2 cellular contexts compared by ENCODE assay signal in the genomic region with DNA sequence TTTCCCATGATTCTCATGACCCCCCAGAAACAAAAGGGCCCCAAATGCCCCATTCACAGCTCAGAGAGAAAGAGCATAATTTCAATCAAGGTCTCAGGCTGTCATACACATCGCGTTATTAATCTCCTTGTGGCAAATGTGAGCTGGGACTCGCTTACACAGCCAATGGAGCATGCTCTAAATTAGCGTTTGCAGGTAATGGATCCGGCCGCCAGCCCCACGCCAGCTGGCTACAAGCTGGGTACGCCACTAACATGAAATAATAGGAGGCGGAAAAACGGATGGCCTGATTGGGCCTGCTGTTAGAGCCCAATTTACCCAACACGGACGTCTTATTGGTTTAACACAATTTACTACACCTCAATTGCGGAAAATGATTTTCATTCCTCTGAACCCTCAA.
TF ChIP-seq lines count a peak whose summit lies in the region.

No MANE protein-coding gene starts in this region.

TF ChIP-seq in SK-N-SH, 30 proteins besides CTCF, POLR2A, EP300 and RAD21 (continued from another document):
- TF ChIP-seq, protein P1, sequence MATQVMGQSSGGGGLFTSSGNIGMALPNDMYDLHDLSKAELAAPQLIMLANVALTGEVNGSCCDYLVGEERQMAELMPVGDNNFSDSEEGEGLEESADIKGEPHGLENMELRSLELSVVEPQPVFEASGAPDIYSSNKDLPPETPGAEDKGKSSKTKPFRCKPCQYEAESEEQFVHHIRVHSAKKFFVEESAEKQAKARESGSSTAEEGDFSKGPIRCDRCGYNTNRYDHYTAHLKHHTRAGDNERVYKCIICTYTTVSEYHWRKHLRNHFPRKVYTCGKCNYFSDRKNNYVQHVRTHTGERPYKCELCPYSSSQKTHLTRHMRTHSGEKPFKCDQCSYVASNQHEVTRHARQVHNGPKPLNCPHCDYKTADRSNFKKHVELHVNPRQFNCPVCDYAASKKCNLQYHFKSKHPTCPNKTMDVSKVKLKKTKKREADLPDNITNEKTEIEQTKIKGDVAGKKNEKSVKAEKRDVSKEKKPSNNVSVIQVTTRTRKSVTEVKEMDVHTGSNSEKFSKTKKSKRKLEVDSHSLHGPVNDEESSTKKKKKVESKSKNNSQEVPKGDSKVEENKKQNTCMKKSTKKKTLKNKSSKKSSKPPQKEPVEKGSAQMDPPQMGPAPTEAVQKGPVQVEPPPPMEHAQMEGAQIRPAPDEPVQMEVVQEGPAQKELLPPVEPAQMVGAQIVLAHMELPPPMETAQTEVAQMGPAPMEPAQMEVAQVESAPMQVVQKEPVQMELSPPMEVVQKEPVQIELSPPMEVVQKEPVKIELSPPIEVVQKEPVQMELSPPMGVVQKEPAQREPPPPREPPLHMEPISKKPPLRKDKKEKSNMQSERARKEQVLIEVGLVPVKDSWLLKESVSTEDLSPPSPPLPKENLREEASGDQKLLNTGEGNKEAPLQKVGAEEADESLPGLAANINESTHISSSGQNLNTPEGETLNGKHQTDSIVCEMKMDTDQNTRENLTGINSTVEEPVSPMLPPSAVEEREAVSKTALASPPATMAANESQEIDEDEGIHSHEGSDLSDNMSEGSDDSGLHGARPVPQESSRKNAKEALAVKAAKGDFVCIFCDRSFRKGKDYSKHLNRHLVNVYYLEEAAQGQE (IDR thresholded peaks at IDR 0.05; ENCODE audit: low read depth, low read length) = no peak
- TF ChIP-seq, protein P2, sequence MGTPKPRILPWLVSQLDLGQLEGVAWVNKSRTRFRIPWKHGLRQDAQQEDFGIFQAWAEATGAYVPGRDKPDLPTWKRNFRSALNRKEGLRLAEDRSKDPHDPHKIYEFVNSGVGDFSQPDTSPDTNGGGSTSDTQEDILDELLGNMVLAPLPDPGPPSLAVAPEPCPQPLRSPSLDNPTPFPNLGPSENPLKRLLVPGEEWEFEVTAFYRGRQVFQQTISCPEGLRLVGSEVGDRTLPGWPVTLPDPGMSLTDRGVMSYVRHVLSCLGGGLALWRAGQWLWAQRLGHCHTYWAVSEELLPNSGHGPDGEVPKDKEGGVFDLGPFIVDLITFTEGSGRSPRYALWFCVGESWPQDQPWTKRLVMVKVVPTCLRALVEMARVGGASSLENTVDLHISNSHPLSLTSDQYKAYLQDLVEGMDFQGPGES (IDR thresholded peaks at IDR 0.05; ENCODE audit: low read depth, low read length) = no peak

TF ChIP-seq in SK-N-SH treated with all-trans-retinoic acid at 6 μM for 48 hours, 23 proteins besides CTCF, POLR2A, EP300 and RAD21 (continued from another document):
- TF ChIP-seq, protein P3, sequence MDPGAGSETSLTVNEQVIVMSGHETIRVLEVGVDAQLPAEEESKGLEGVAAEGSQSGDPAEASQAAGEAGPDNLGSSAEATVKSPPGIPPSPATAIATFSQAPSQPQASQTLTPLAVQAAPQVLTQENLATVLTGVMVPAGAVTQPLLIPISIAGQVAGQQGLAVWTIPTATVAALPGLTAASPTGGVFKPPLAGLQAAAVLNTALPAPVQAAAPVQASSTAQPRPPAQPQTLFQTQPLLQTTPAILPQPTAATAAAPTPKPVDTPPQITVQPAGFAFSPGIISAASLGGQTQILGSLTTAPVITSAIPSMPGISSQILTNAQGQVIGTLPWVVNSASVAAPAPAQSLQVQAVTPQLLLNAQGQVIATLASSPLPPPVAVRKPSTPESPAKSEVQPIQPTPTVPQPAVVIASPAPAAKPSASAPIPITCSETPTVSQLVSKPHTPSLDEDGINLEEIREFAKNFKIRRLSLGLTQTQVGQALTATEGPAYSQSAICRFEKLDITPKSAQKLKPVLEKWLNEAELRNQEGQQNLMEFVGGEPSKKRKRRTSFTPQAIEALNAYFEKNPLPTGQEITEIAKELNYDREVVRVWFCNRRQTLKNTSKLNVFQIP (CRISPR knock-in tag; IDR thresholded peaks at IDR 0.05; ENCODE audit: borderline replicate concordance, low read depth) = no peak
- no peak for TF ChIP-seq SNAI2 (CRISPR knock-in tag; IDR thresholded peaks at IDR 0.05)
- no peak for TF ChIP-seq TCF4 (CRISPR knock-in tag; IDR thresholded peaks at IDR 0.05; ENCODE audit: borderline replicate concordance)
- no peak for TF ChIP-seq ZNF8 (CRISPR knock-in tag; IDR thresholded peaks at IDR 0.05)
- TF ChIP-seq ZNF70 (CRISPR knock-in tag; IDR thresholded peaks at IDR 0.05) = no peak
- no peak for TF ChIP-seq CSDC2 (CRISPR knock-in tag; IDR thresholded peaks at IDR 0.05)
- TF ChIP-seq ZC3H10 (CRISPR knock-in tag; IDR thresholded peaks at IDR 0.05) = no peak
- TF ChIP-seq BACH2 (CRISPR knock-in tag; IDR thresholded peaks at IDR 0.05; ENCODE audit: borderline replicate concordance) = no peak
- TF ChIP-seq RARB (CRISPR knock-in tag; IDR thresholded peaks at IDR 0.05) = no peak
- TF ChIP-seq ZNF565 (CRISPR knock-in tag; conservative IDR thresholded peaks at IDR 0.05; ENCODE audit: low read depth) = no peak
- TF ChIP-seq, protein P4, sequence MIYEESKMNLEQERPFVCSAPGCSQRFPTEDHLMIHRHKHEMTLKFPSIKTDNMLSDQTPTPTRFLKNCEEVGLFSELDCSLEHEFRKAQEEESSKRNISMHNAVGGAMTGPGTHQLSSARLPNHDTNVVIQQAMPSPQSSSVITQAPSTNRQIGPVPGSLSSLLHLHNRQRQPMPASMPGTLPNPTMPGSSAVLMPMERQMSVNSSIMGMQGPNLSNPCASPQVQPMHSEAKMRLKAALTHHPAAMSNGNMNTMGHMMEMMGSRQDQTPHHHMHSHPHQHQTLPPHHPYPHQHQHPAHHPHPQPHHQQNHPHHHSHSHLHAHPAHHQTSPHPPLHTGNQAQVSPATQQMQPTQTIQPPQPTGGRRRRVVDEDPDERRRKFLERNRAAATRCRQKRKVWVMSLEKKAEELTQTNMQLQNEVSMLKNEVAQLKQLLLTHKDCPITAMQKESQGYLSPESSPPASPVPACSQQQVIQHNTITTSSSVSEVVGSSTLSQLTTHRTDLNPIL (CRISPR knock-in tag; IDR thresholded peaks at IDR 0.05; ENCODE audit: low read depth) = no peak
- no peak for TF ChIP-seq ZFP3 (CRISPR knock-in tag; IDR thresholded peaks at IDR 0.05)
